8 cellular contexts compared by ENCODE assay signal in genomic region chr6:146914563-146915483, GRCh38.
DNase-seq lines count a peak whose midpoint lies in the region; ATAC-seq and TF ChIP-seq lines count a peak whose summit lies in the region.

No MANE protein-coding gene starts in this region.

- H3K27ac ChIP-seq in colonic mucosa = peak overlapping the region; percentile 57

- no peak for TF ChIP-seq CTCF in BJ (IDR thresholded peaks at IDR 0.05; ENCODE audit: insufficient read depth, low read depth, low read length)
- no peak for TF ChIP-seq CTCF in colonic mucosa (IDR thresholded peaks at IDR 0.05)
- no peak for TF ChIP-seq CTCF in mucosa of descending colon (IDR thresholded peaks at IDR 0.05)

- H3K27me3 ChIP-seq in BJ (ENCODE audit: control insufficient read depth, insufficient read depth, low read length) = no peaks in the 10 kb centered on the region
- no peaks in the 10 kb centered on the region for H3K27me3 ChIP-seq in colonic mucosa

- no peaks in the 10 kb centered on the region for H3K27me3 Mint-ChIP-seq in T-helper 2 cell treated with Interferon-gamma antibody and Interleukin-4, amounts not matched to agents 5 μg/mL and 100 μg/mL, for 36 hours (ENCODE audit: low read depth)

- no peak overlapping the region for H3K27ac Mint-ChIP-seq in T-helper 2 cell treated with Interferon-gamma antibody and Interleukin-4, amounts not matched to agents 5 μg/mL and 100 μg/mL, for 36 hours

- H3K36me3 Mint-ChIP-seq in T-helper 2 cell treated with Interferon-gamma antibody and Interleukin-4, amounts not matched to agents 5 μg/mL and 100 μg/mL, for 36 hours (ENCODE audit: low read depth) = no peaks in the 10 kb centered on the region

- DNase-seq in BJ (ENCODE audit: low read depth) = peak; percentile 95
- DNase-seq in NCI-H2227 treated with DMSO at 0.1 percent for 48 hours (lab: John Stamatoyannopoulos, UW) = peak; percentile 25
- no peak for DNase-seq in colonic mucosa
- DNase-seq in mucosa of descending colon = no peak
- DNase-seq in HuH-7.5 (ENCODE audit: low spot score) = no peak
- DNase-seq in T-helper 9 cell = no peak
- DNase-seq in T-helper 2 cell treated with Interferon-gamma antibody and Interleukin-4, amounts not matched to agents 5 μg/mL and 100 μg/mL, for 36 hours (ENCODE audit: low spot score) = no peak

- H3K36me3 ChIP-seq in BJ (ENCODE audit: control insufficient read depth, insufficient read depth, low read length) = no peaks in the 10 kb centered on the region
- no peaks in the 10 kb centered on the region for H3K36me3 ChIP-seq in colonic mucosa
- no peaks in the 10 kb centered on the region for H3K36me3 ChIP-seq in mucosa of descending colon (ENCODE audit: low read depth)

- no peak overlapping the region for H3K9ac ChIP-seq in colonic mucosa (ENCODE audit: low read depth in 2 of 2, low read length in 2 of 2)

- H3K4me1 ChIP-seq in colonic mucosa (no peaks in the 10 kb centered on the region), mucosa of descending colon (ENCODE audit: low read depth) (no peaks in the 10 kb centered on the region)

- ATAC-seq in mucosa of descending colon (peak; percentile 61), HG03025 (IDR thresholded peaks at IDR 0.05; ENCODE audit: low FRiP score, unreplicated experiment) (no peak)

- intact Hi-C loops in colonic mucosa (cut with DNase I) = no loop called here
- intact Hi-C loops in mucosa of descending colon (cut with DNase I, micrococcal nuclease) = no loop called here

- CTCF ChIA-PET in BJ (lab: Yijun Ruan, JAX) = interaction anchor here (0.7 to 1.2 kb wide), 3 partner anchors 9 to 57 kb away, joined by 3 to 5 read pairs (median 4); no protein-coding TSS in a partner anchor

- H3K4me3 ChIP-seq in BJ (ENCODE audit: low read depth, low read length) (peak overlapping the region; percentile 26), colonic mucosa (no peak overlapping the region), mucosa of descending colon (no peak overlapping the region)

- H3K4me3 Mint-ChIP-seq in T-helper 2 cell treated with Interferon-gamma antibody and Interleukin-4, amounts not matched to agents 5 μg/mL and 100 μg/mL, for 36 hours = no peak overlapping the region

- H3K9me3 Mint-ChIP-seq in T-helper 2 cell treated with Interferon-gamma antibody and Interleukin-4, amounts not matched to agents 5 μg/mL and 100 μg/mL, for 36 hours = no peaks in the 10 kb centered on the region

- POLR2A ChIA-PET in BJ (lab: Charles Lee) = interaction anchor here (0.5 to 0.7 kb wide), 2 partner anchors 12 to 82 kb away, joined by 3 to 5 read pairs; no protein-coding TSS in a partner anchor

- peaks cover 4% of the 10 kb centered on the region for H3K4me1 Mint-ChIP-seq in T-helper 2 cell treated with Interferon-gamma antibody and Interleukin-4, amounts not matched to agents 5 μg/mL and 100 μg/mL, for 36 hours (ENCODE audit: low read depth)

- H3K9me3 ChIP-seq in colonic mucosa = no peaks in the 10 kb centered on the region
- H3K9me3 ChIP-seq in mucosa of descending colon = no peaks in the 10 kb centered on the region

Comparison
In these comparisons a context has a peak if more than half of its experiments do, and no peak if none do; other contexts are left out.
1. DNase-seq: peak in BJ (single experiment) and NCI-H2227 treated with DMSO at 0.1 percent for 48 hours (single experiment); none in colonic mucosa (single experiment), mucosa of descending colon (0 of 3), HuH-7.5 (single experiment), T-helper 9 cell (single experiment) and T-helper 2 cell treated with Interferon-gamma antibody and Interleukin-4, amounts not matched to agents 5 μg/mL and 100 μg/mL, for 36 hours (single experiment).